22 cellular contexts compared by ENCODE assay signal in genomic region chr21:31675960-31676359, GRCh38.
"Had no signal": no experiment of that assay in that cellular context is flagged by ENCODE, and none has a peak within 500 bp of the region (broad histone marks: within the 10 kb centered on the region; RNA-seq: fewer than 3 reads in every experiment).

No MANE protein-coding gene starts in this region.

- FAIRE-seq: bronchial epithelial cell had no signal

- H3K4me2 ChIP-seq: smooth muscle cell had no signal

- H3K4me3 ChIP-seq: coronary artery, gastroesophageal sphincter, heart right ventricle, right lobe of liver, smooth muscle cell, testis, vagina had no signal

- H3K9me3 Mint-ChIP-seq: activated CD4-positive, alpha-beta memory T cell treated with anti-CD3 and anti-CD28 coated beads for 36 hours; activated naive CD4-positive, alpha-beta T cell treated with anti-CD3 and anti-CD28 coated beads for 36 hours; activated naive CD8-positive, alpha-beta T cell treated with anti-CD3 and anti-CD28 coated beads, Interleukin-2, amount 10 ng/mL, durations not matched to agents 7 days and 5 days; activated T-cell treated with anti-CD3 and anti-CD28 coated beads, Interleukin-2, amount 50 U/mL, for 72 hours; nephron had no signal

- ATAC-seq: activated T-cell treated with anti-CD3 and anti-CD28 coated beads, Interleukin-2, amount 50 U/mL, for 72 hours; gastroesophageal sphincter; heart right ventricle; right lobe of liver had no signal

- H3K4me1 ChIP-seq: heart right ventricle, right lobe of liver, testis, vagina had no signal

- H3K9me3 ChIP-seq: gastroesophageal sphincter, heart right ventricle, right lobe of liver, testis, vagina had no signal

- H3K4me3 Mint-ChIP-seq: activated CD4-positive, alpha-beta memory T cell treated with anti-CD3 and anti-CD28 coated beads for 36 hours; activated naive CD4-positive, alpha-beta T cell treated with anti-CD3 and anti-CD28 coated beads for 36 hours; activated naive CD8-positive, alpha-beta T cell treated with anti-CD3 and anti-CD28 coated beads, Interleukin-2, amount 10 ng/mL, durations not matched to agents 7 days and 5 days; activated T-cell treated with anti-CD3 and anti-CD28 coated beads, Interleukin-2, amount 50 U/mL, for 72 hours; nephron had no signal

- H3K27me3 Mint-ChIP-seq: activated CD4-positive, alpha-beta memory T cell treated with anti-CD3 and anti-CD28 coated beads for 36 hours; activated naive CD8-positive, alpha-beta T cell treated with anti-CD3 and anti-CD28 coated beads, Interleukin-2, amount 10 ng/mL, durations not matched to agents 7 days and 5 days had no signal

- H3K27me3 ChIP-seq: gastroesophageal sphincter, heart right ventricle, right lobe of liver, testis, vagina had no signal

- H3K27ac ChIP-seq: coronary artery, epithelial cell of prostate, gastroesophageal sphincter, heart right ventricle, right lobe of liver, testis, vagina had no signal

- H3K27ac Mint-ChIP-seq: activated CD4-positive, alpha-beta memory T cell treated with anti-CD3 and anti-CD28 coated beads for 36 hours; activated naive CD4-positive, alpha-beta T cell treated with anti-CD3 and anti-CD28 coated beads for 36 hours; activated naive CD8-positive, alpha-beta T cell treated with anti-CD3 and anti-CD28 coated beads, Interleukin-2, amount 10 ng/mL, durations not matched to agents 7 days and 5 days; activated T-cell treated with anti-CD3 and anti-CD28 coated beads, Interleukin-2, amount 50 U/mL, for 72 hours; nephron had no signal

- DNase-seq: activated CD4-positive, alpha-beta memory T cell treated with anti-CD3 and anti-CD28 coated beads for 36 hours; activated CD4-positive, alpha-beta T cell treated with anti-CD3 and anti-CD28 coated beads for 48 hours; activated effector memory CD4-positive, alpha-beta T cell treated with Interleukin-2 at 50 U/mL for 16 hours; activated naive CD4-positive, alpha-beta T cell treated with anti-CD3 and anti-CD28 coated beads for 36 hours; activated naive CD8-positive, alpha-beta T cell treated with anti-CD3 and anti-CD28 coated beads, Interleukin-2, amount 10 ng/mL, durations not matched to agents 7 days and 5 days; activated T-cell treated with anti-CD3 and anti-CD28 coated beads, Interleukin-2, amount 50 U/mL, for 72 hours; amniotic stem cell; heart right ventricle; islet precursor cell; left cardiac atrium; right lobe of liver; stimulated activated CD4-positive, alpha-beta T cell treated with anti-CD3 and anti-CD28 coated beads, Interleukin-15, amount 100 ng/mL, for 24 hours; stimulated activated naive CD4-positive, alpha-beta T cell; testis; trophoblast cell had no signal
